Comparison of ENCODE assay signal across 12 cellular contexts in the genomic region with DNA sequence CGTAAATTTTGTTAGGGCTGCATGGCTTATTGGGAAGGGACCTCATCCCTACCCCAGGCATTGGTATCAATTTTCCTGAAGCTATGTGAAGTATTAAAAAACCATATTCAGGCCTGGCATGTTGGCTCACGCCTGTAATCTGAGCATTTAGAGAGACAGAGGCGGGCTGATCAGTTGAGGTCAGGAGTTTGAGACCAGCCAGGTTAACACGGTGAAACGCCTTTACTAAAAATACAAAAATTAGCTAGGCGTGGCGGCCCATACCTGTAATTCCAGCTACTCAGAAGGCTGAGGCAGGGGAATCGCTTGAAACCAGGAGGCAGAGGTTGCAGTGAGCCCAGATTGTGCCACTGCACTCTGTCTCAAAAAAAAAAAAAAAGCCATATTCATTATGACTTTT. TPM values are rescaled to one million over a fixed set of nuclear protein-coding genes. Genes with fewer than 3 reads are reported as not detected.
DNase-seq lines count a peak whose midpoint lies in the region; ATAC-seq and TF ChIP-seq lines count a peak whose summit lies in the region.
"Had no signal": no experiment of that assay in that cellular context is flagged by ENCODE, and none has a peak within 500 bp of the region (broad histone marks: within the 10 kb centered on the region; RNA-seq: fewer than 3 reads in every experiment).

No MANE protein-coding gene starts in this region.

- TF ChIP-seq POLR2A in breast epithelium (IDR thresholded peaks at IDR 0.05) (no peak), thyroid gland (IDR thresholded peaks at IDR 0.05) (peak in 1 of 2 donors; percentile 28)

- POLR2A ChIA-PET in MCF 10A (lab: Yijun Ruan, JAX), result interaction anchor here (0.6 to 4.0 kb wide), 9 partner anchors 8 to 198 kb away, joined by 3 to 28 read pairs (median 5); a partner anchor contains a TSS

- H3K36me3 ChIP-seq in breast epithelium, result no peaks in the 10 kb centered on the region
- no peaks in the 10 kb centered on the region for H3K36me3 ChIP-seq in hepatocyte (replicated peaks; ENCODE audit: insufficient read depth, low read depth)
- no peaks in the 10 kb centered on the region for H3K36me3 ChIP-seq in thyroid gland

- H3K4me1 ChIP-seq in breast epithelium (peaks cover 0 to 3% of the 10 kb centered on the region in 2 donors), hepatocyte (ENCODE audit: insufficient read depth) (peaks cover 24% of the 10 kb centered on the region), thyroid gland (peaks cover 23 to 24% of the 10 kb centered on the region in 2 donors)

- 68% methylated on average over 8 of the region's 8 CpGs for WGBS in hepatocyte (ENCODE audit: low lambda C conversion rate, missing lambda C conversion rate)
- 31 to 60% methylated on average over 8 of the region's 8 CpGs for WGBS in thyroid gland, 2 donors

- CTCF ChIA-PET in MCF 10A (lab: Yijun Ruan, JAX), result interaction anchor here (0.9 to 1.3 kb wide), 4 partner anchors 9 to 69 kb away, joined by 3 to 5 read pairs (median 4); no protein-coding TSS in a partner anchor

- H3K27me3 ChIP-seq in breast epithelium (no peaks in the 10 kb centered on the region), hepatocyte (no peaks in the 10 kb centered on the region), thyroid gland (no peaks in the 10 kb centered on the region)

- peaks cover 19% of the 10 kb centered on the region for H3K4me1 Mint-ChIP-seq in MCF 10A (ENCODE audit: insufficient read depth, unreplicated experiment)
- H3K4me1 Mint-ChIP-seq in activated T-helper 1 cell treated with anti-CD3 and anti-CD28 coated beads, Interleukin-12 subunit alpha, Interleukin-12 subunit beta, Interleukin-2, Interleukin-4 antibody, amounts not matched to agents 30 ng/mL and 10 ng/mL and 1 ng/mL, durations not matched to agents 14 hours and 24 hours and 36 hours (ENCODE audit: low read depth), result peaks cover 67% of the 10 kb centered on the region

- no peaks in the 10 kb centered on the region for H3K36me3 Mint-ChIP-seq in MCF 10A (ENCODE audit: insufficient read depth, unreplicated experiment)
- peaks cover 10% of the 10 kb centered on the region for H3K36me3 Mint-ChIP-seq in activated T-helper 1 cell treated with anti-CD3 and anti-CD28 coated beads, Interleukin-12 subunit alpha, Interleukin-12 subunit beta, Interleukin-2, Interleukin-4 antibody, amounts not matched to agents 30 ng/mL and 10 ng/mL and 1 ng/mL, durations not matched to agents 14 hours and 24 hours and 36 hours (ENCODE audit: low read depth)

- H3K79me2 ChIP-seq in hepatocyte, result peaks cover 100% of the 10 kb centered on the region

- no peak overlapping the region for H2AFZ ChIP-seq in hepatocyte

- H3K9me3 ChIP-seq in breast epithelium (no peaks in the 10 kb centered on the region), hepatocyte (ENCODE audit: low read depth) (no peaks in the 10 kb centered on the region), thyroid gland (no peaks in the 10 kb centered on the region)

- H3K9me2 ChIP-seq in hepatocyte (replicated peaks; ENCODE audit: insufficient read depth), result no peaks in the 10 kb centered on the region

- H3K27ac ChIP-seq in breast epithelium, result no peak overlapping the region
- H3K27ac ChIP-seq in hepatocyte, result no peak overlapping the region
- H3K27ac ChIP-seq in thyroid gland, result peak overlapping the region; percentile 77 to 79 (median 77)
- H3K27ac ChIP-seq: C4-2B had no signal

- peaks cover 36% of the 10 kb centered on the region for H4K20me1 ChIP-seq in hepatocyte (ENCODE audit: insufficient read depth, poor library complexity, severe bottlenecking)

- H3K4me3 Mint-ChIP-seq in MCF 10A (ENCODE audit: unreplicated experiment), result peak overlapping the region; percentile 65
- peak overlapping the region; percentile 73 for H3K4me3 Mint-ChIP-seq in activated T-helper 1 cell treated with anti-CD3 and anti-CD28 coated beads, Interleukin-12 subunit alpha, Interleukin-12 subunit beta, Interleukin-2, Interleukin-4 antibody, amounts not matched to agents 30 ng/mL and 10 ng/mL and 1 ng/mL, durations not matched to agents 14 hours and 24 hours and 36 hours

- H3K27ac Mint-ChIP-seq in MCF 10A (ENCODE audit: low read depth, unreplicated experiment), result peak overlapping the region; percentile 44
- peak overlapping the region; percentile 23 for H3K27ac Mint-ChIP-seq in activated T-helper 1 cell treated with anti-CD3 and anti-CD28 coated beads, Interleukin-12 subunit alpha, Interleukin-12 subunit beta, Interleukin-2, Interleukin-4 antibody, amounts not matched to agents 30 ng/mL and 10 ng/mL and 1 ng/mL, durations not matched to agents 14 hours and 24 hours and 36 hours
- H3K27ac Mint-ChIP-seq: memory B cell had no signal

- intact Hi-C loops in MCF 10A (cut with micrococcal nuclease) (no loop called here), breast epithelium (cut with DNase I; ENCODE audit: low total_unique reads) (no loop called here), thyroid gland (cut with DNase I) (no loop called here)
- intact Hi-C loops in activated T-helper 1 cell treated with anti-CD3 and anti-CD28 coated beads, Interleukin-12 subunit alpha, Interleukin-12 subunit beta, Interleukin-2, Interleukin-4 antibody, amounts not matched to agents 30 ng/mL and 10 ng/mL and 1 ng/mL, durations not matched to agents 14 hours and 24 hours and 36 hours (cut with micrococcal nuclease), result loop anchor here (2.0 kb wide), 2 partner anchors 19 to 39 kb away; no protein-coding TSS in a partner anchor

- peak overlapping the region; percentile 96 for H3K4me2 ChIP-seq in hepatocyte

- H3K9me3 Mint-ChIP-seq in MCF 10A (ENCODE audit: unreplicated experiment), result no peaks in the 10 kb centered on the region
- H3K9me3 Mint-ChIP-seq in activated T-helper 1 cell treated with anti-CD3 and anti-CD28 coated beads, Interleukin-12 subunit alpha, Interleukin-12 subunit beta, Interleukin-2, Interleukin-4 antibody, amounts not matched to agents 30 ng/mL and 10 ng/mL and 1 ng/mL, durations not matched to agents 14 hours and 24 hours and 36 hours, result no peaks in the 10 kb centered on the region
- H3K9me3 Mint-ChIP-seq: memory B cell had no signal

- peak overlapping the region in 1 of 3 donors; percentile 60 for H3K4me3 ChIP-seq in breast epithelium
- H3K4me3 ChIP-seq in hepatocyte, result no peak overlapping the region
- peak overlapping the region in 1 of 3 donors; percentile 64 for H3K4me3 ChIP-seq in thyroid gland (replicated peaks in 1 of 3)

- ATAC-seq in HG02852 (IDR thresholded peaks at IDR 0.05; ENCODE audit: unreplicated experiment), result no peak

- TF ChIP-seq CTCF in MCF 10A (IDR thresholded peaks at IDR 0.05; ENCODE audit: unreplicated experiment), result no peak
- TF ChIP-seq CTCF in breast epithelium (IDR thresholded peaks at IDR 0.05), result no peak
- TF ChIP-seq CTCF in hepatocyte (IDR thresholded peaks at IDR 0.05; ENCODE audit: poor library complexity), result no peak
- TF ChIP-seq CTCF in thyroid gland (IDR thresholded peaks at IDR 0.05), result no peak

- H3K27me3 Mint-ChIP-seq in MCF 10A (ENCODE audit: insufficient read depth, unreplicated experiment), result no peaks in the 10 kb centered on the region
- no peaks in the 10 kb centered on the region for H3K27me3 Mint-ChIP-seq in activated T-helper 1 cell treated with anti-CD3 and anti-CD28 coated beads, Interleukin-12 subunit alpha, Interleukin-12 subunit beta, Interleukin-2, Interleukin-4 antibody, amounts not matched to agents 30 ng/mL and 10 ng/mL and 1 ng/mL, durations not matched to agents 14 hours and 24 hours and 36 hours (ENCODE audit: insufficient read depth)
- H3K27me3 Mint-ChIP-seq: memory B cell had no signal

- DNase-seq in MCF 10A (ENCODE audit: unreplicated experiment) (peak; percentile 24), breast epithelium (ENCODE audit: low spot score in 2 of 2) (no peak), hepatocyte (ENCODE audit: low spot score) (no peak), thyroid gland (peak; percentile 64 to 72), AG08395 (ENCODE audit: low spot score) (no peak)
- DNase-seq in activated T-helper 1 cell treated with anti-CD3 and anti-CD28 coated beads, Interleukin-12 subunit alpha, Interleukin-12 subunit beta, Interleukin-2, Interleukin-4 antibody, amounts not matched to agents 30 ng/mL and 10 ng/mL and 1 ng/mL, durations not matched to agents 14 hours and 24 hours and 36 hours (ENCODE audit: low spot score), result no peak
- DNase-seq in activated CD4-positive, CD25-positive, alpha-beta regulatory T cell (lab: John Stamatoyannopoulos, UW), result no peak
- DNase-seq: NCI-H524 treated with DMSO at 0.1 percent for 48 hours, T1000 had no signal

- BruUV-seq in MCF 10A (replicated peaks; lab: Mats Ljungman, UMichigan), result no TSS peak

RNA-seq across cellular contexts. Expression of a gene that starts 7.1 kb away (rescaled TPM):
- total RNA-seq in MCF 10A (2022), result 93.4 and 123 TPM in 2 replicates
- 100 to 1,000 TPM in 1 of 3 donors, 10 to 100 TPM in 2; 80.5 to 115 (median 98.6) TPM for total RNA-seq in breast epithelium
- 89.2 and 90.9 TPM in 2 replicates for total RNA-seq in activated T-helper 1 cell treated with anti-CD3 and anti-CD28 coated beads, Interleukin-12 subunit alpha, Interleukin-12 subunit beta, Interleukin-2, Interleukin-4 antibody, amounts not matched to agents 30 ng/mL and 10 ng/mL and 1 ng/mL, durations not matched to agents 14 hours and 24 hours and 36 hours
- 38.4 and 53.1 TPM in 2 replicates for total RNA-seq in hepatocyte
- 13.5 and 16.1 TPM in 2 replicates for polyA plus RNA-seq in hepatocyte
- 100 to 1,000 TPM in 1 of 4 donors, 10 to 100 TPM in 3; 73.2 to 132 (median 96.3) TPM for total RNA-seq in thyroid gland

RNA-seq across cellular contexts. Expression of a gene that starts 25.4 kb away (rescaled TPM):
- total RNA-seq in MCF 10A (2022), result 16.3 and 20.7 TPM in 2 replicates
- 10 to 100 TPM; 37.9 to 61.8 (median 42.9) TPM for total RNA-seq in breast epithelium
- 12.7 and 14.6 TPM in 2 replicates for total RNA-seq in activated T-helper 1 cell treated with anti-CD3 and anti-CD28 coated beads, Interleukin-12 subunit alpha, Interleukin-12 subunit beta, Interleukin-2, Interleukin-4 antibody, amounts not matched to agents 30 ng/mL and 10 ng/mL and 1 ng/mL, durations not matched to agents 14 hours and 24 hours and 36 hours
- total RNA-seq in hepatocyte, result 9.2 and 18.1 TPM in 2 replicates
- 8.8 and 16.9 TPM in 2 replicates for polyA plus RNA-seq in hepatocyte
- total RNA-seq in thyroid gland, result 10 to 100 TPM in 3 of 4 donors, 1 to 10 TPM in 1; 9.9 to 27.7 (median 14.2) TPM

Comparison
In these comparisons a context has a peak if more than half of its experiments do, and no peak if none do; other contexts are left out.
1. DNase-seq: peak in MCF 10A (single experiment) and thyroid gland (2 of 2); none in breast epithelium (0 of 2), activated T-helper 1 cell treated with anti-CD3 and anti-CD28 coated beads, Interleukin-12 subunit alpha, Interleukin-12 subunit beta, Interleukin-2, Interleukin-4 antibody, amounts not matched to agents 30 ng/mL and 10 ng/mL and 1 ng/mL, durations not matched to agents 14 hours and 24 hours and 36 hours (single experiment), hepatocyte (single experiment), AG08395 (single experiment) and activated CD4-positive, CD25-positive, alpha-beta regulatory T cell (0 of 4).
2. H3K27ac ChIP-seq: peak in thyroid gland (3 of 3); none in breast epithelium (0 of 2) and hepatocyte (single experiment).